1 cellular context compared by ENCODE assay signal in the genomic region with DNA sequence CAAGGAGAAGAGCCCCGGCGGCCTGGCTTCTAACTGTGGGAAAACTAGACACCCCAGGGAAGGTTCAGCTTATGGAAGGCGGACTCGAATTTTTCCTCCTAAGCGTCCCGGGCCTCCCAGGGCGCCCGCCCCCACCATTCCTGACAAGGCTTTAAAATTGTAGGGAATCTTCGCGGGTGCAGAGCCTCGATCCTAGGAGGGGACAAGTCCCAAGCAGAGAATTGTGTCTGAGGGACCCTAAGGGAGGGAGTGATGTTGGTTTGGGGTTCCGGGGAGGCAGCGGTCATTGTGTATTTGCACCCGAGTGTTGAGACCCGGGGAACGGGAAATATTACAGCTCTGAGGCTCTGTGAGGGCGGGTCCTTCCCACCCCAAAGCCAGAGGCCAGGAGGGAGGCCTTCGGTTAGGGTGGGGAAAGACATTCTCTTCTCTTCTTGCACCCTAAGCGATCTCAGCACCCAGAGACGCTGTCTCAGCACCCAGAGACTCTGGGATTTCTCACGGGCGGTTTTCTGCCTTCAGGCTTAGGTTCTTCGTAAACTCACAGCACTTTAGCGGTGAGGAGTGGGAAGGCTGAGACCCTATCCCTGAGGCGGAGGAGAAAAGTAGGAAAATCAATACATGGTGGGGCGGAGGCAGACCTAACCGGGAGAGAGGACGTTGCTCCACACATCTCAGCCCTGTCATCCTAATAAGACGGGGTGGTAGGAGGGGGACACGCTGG.
TF ChIP-seq lines count a peak whose summit lies in the region.

No MANE protein-coding gene starts in this region.

TF ChIP-seq in SK-N-SH, 30 proteins besides CTCF, POLR2A, EP300 and RAD21 (continued from another document):
- TF ChIP-seq YY1 (IDR thresholded peaks at IDR 0.05; ENCODE audit: low read depth), result no peak
- TF ChIP-seq, protein P1, sequence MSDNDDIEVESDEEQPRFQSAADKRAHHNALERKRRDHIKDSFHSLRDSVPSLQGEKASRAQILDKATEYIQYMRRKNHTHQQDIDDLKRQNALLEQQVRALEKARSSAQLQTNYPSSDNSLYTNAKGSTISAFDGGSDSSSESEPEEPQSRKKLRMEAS (IDR thresholded peaks at IDR 0.05; ENCODE audit: low read depth), result no peak
- TF ChIP-seq, protein P2, sequence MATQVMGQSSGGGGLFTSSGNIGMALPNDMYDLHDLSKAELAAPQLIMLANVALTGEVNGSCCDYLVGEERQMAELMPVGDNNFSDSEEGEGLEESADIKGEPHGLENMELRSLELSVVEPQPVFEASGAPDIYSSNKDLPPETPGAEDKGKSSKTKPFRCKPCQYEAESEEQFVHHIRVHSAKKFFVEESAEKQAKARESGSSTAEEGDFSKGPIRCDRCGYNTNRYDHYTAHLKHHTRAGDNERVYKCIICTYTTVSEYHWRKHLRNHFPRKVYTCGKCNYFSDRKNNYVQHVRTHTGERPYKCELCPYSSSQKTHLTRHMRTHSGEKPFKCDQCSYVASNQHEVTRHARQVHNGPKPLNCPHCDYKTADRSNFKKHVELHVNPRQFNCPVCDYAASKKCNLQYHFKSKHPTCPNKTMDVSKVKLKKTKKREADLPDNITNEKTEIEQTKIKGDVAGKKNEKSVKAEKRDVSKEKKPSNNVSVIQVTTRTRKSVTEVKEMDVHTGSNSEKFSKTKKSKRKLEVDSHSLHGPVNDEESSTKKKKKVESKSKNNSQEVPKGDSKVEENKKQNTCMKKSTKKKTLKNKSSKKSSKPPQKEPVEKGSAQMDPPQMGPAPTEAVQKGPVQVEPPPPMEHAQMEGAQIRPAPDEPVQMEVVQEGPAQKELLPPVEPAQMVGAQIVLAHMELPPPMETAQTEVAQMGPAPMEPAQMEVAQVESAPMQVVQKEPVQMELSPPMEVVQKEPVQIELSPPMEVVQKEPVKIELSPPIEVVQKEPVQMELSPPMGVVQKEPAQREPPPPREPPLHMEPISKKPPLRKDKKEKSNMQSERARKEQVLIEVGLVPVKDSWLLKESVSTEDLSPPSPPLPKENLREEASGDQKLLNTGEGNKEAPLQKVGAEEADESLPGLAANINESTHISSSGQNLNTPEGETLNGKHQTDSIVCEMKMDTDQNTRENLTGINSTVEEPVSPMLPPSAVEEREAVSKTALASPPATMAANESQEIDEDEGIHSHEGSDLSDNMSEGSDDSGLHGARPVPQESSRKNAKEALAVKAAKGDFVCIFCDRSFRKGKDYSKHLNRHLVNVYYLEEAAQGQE (IDR thresholded peaks at IDR 0.05; ENCODE audit: low read depth, low read length), result no peak
- TF ChIP-seq EZH2phosphoT487 (IDR thresholded peaks at IDR 0.05; ENCODE audit: borderline replicate concordance, low read depth), result no peak
- no peak for TF ChIP-seq RCOR1 (IDR thresholded peaks at IDR 0.05; ENCODE audit: low read length)
- TF ChIP-seq, protein P3, sequence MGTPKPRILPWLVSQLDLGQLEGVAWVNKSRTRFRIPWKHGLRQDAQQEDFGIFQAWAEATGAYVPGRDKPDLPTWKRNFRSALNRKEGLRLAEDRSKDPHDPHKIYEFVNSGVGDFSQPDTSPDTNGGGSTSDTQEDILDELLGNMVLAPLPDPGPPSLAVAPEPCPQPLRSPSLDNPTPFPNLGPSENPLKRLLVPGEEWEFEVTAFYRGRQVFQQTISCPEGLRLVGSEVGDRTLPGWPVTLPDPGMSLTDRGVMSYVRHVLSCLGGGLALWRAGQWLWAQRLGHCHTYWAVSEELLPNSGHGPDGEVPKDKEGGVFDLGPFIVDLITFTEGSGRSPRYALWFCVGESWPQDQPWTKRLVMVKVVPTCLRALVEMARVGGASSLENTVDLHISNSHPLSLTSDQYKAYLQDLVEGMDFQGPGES (IDR thresholded peaks at IDR 0.05; ENCODE audit: low read depth, low read length), result no peak
- no peak for TF ChIP-seq FOXJ3 (CRISPR knock-in tag; IDR thresholded peaks at IDR 0.05)
- no peak for TF ChIP-seq USF2 (IDR thresholded peaks at IDR 0.05; ENCODE audit: borderline replicate concordance, low read depth, low read length)
- TF ChIP-seq CHD2 (IDR thresholded peaks at IDR 0.05; ENCODE audit: low read length, partially characterized antibody), result no peak
- TF ChIP-seq RXRA (IDR thresholded peaks at IDR 0.05; ENCODE audit: borderline replicate concordance, low read depth), result no peak
- no peak for TF ChIP-seq JUND (IDR thresholded peaks at IDR 0.05)
- TF ChIP-seq SMC3 (IDR thresholded peaks at IDR 0.05; ENCODE audit: low read depth, low read length), result no peak
- no peak for TF ChIP-seq SIN3A (IDR thresholded peaks at IDR 0.05; ENCODE audit: borderline replicate concordance, low read depth, low read length)
- no peak for TF ChIP-seq RFX5 (IDR thresholded peaks at IDR 0.05; ENCODE audit: low read length)
- no peak for TF ChIP-seq NFIC (IDR thresholded peaks at IDR 0.05; ENCODE audit: borderline replicate concordance)
- TF ChIP-seq MEF2A (IDR thresholded peaks at IDR 0.05; ENCODE audit: borderline replicate concordance, low read depth), result no peak
TF ChIP-seq in SK-N-SH: peak in this region for 0.
